In genomic region chr4:139676913-139677585, GRCh38 we compare ENCODE assay signal across 13 cellular contexts.
"Had no signal": no experiment of that assay in that cellular context is flagged by ENCODE, and none has a peak within 500 bp of the region (broad histone marks: within the 10 kb centered on the region; RNA-seq: fewer than 3 reads in every experiment).

No MANE protein-coding gene starts in this region.

- H3K27ac ChIP-seq: cardiac muscle cell, neural progenitor cell, thoracic aorta had no signal

- H3K9me3 Mint-ChIP-seq: activated naive CD4-positive, alpha-beta T cell treated with anti-CD3 and anti-CD28 coated beads for 36 hours; activated T-helper 2 cell treated with anti-CD3 and anti-CD28 coated beads, Interferon-gamma antibody, Interleukin-2, Interleukin-4, amounts not matched to agents 10 μg/mL and 5 μg/mL and 100 μg/mL, durations not matched to agents 14 hours and 24 hours and 36 hours; neural progenitor cell; stimulated activated effector memory CD8-positive, alpha-beta T cell treated with anti-CD3 and anti-CD28 coated beads, Interleukin-12 subunit alpha, Interleukin-12 subunit beta, amount 100 ng/mL, for 72 hours had no signal

- DNase-seq: activated CD4-positive, alpha-beta T cell treated with anti-CD3 and anti-CD28 coated beads, Interleukin-2, amount 50 U/mL, for 4 hours; activated naive CD4-positive, alpha-beta T cell treated with anti-CD3 and anti-CD28 coated beads for 36 hours; activated T-cell treated with anti-CD3 and anti-CD28 coated beads for 4 hours; heart right ventricle; left cardiac atrium; stimulated activated CD4-positive, alpha-beta T cell treated with anti-CD3 and anti-CD28 coated beads, Interleukin-12 subunit alpha, Interleukin-12 subunit beta, amount 100 ng/mL, for 4 hours; stimulated activated CD4-positive, alpha-beta T cell treated with anti-CD3 and anti-CD28 coated beads, Interleukin-2, amount 100 ng/mL, for 24 hours had no signal

- H3K4me3 Mint-ChIP-seq: activated naive CD4-positive, alpha-beta T cell treated with anti-CD3 and anti-CD28 coated beads for 36 hours; neural progenitor cell; stimulated activated effector memory CD8-positive, alpha-beta T cell treated with anti-CD3 and anti-CD28 coated beads, Interleukin-12 subunit alpha, Interleukin-12 subunit beta, amount 100 ng/mL, for 72 hours had no signal

- H3K27ac Mint-ChIP-seq: activated naive CD4-positive, alpha-beta T cell treated with anti-CD3 and anti-CD28 coated beads for 36 hours; activated T-helper 2 cell treated with anti-CD3 and anti-CD28 coated beads, Interferon-gamma antibody, Interleukin-2, Interleukin-4, amounts not matched to agents 10 μg/mL and 5 μg/mL and 100 μg/mL, durations not matched to agents 14 hours and 24 hours and 36 hours; neural progenitor cell; stimulated activated effector memory CD8-positive, alpha-beta T cell treated with anti-CD3 and anti-CD28 coated beads, Interleukin-12 subunit alpha, Interleukin-12 subunit beta, amount 100 ng/mL, for 72 hours had no signal

- H3K4me1 ChIP-seq: neural progenitor cell had no signal

- H3K4me2 ChIP-seq: neural progenitor cell had no signal

- H3K4me3 ChIP-seq: cardiac muscle cell, heart right ventricle, neural progenitor cell, thoracic aorta had no signal

- H3K9me3 ChIP-seq: thoracic aorta had no signal

- H3K36me3 ChIP-seq: neural progenitor cell, thoracic aorta had no signal

- H2AFZ ChIP-seq: neural progenitor cell had no signal

- H3K27me3 ChIP-seq: cardiac muscle cell, heart right ventricle, neural progenitor cell had no signal

- ATAC-seq: activated CD4-positive, CD25-positive, alpha-beta regulatory T cell treated with anti-CD3 and anti-CD28 coated beads, Interleukin-2, amount 50 U/mL, for 24 hours; heart right ventricle; left cardiac atrium; stimulated activated effector memory CD8-positive, alpha-beta T cell treated with anti-CD3 and anti-CD28 coated beads, Interleukin-12 subunit alpha, Interleukin-12 subunit beta, amount 100 ng/mL, for 72 hours had no signal
